In genomic region chr22:35777335-35777975, GRCh38 we compare ENCODE assay signal across 18 cellular contexts. TPM values are rescaled to one million over a fixed set of nuclear protein-coding genes. Genes with fewer than 3 reads are reported as not detected.
DNase-seq lines count a peak whose midpoint lies in the region; ATAC-seq, FAIRE-seq and TF ChIP-seq lines count a peak whose summit lies in the region.
"Had no signal": no experiment of that assay in that cellular context is flagged by ENCODE, and none has a peak within 500 bp of the region (broad histone marks: within the 10 kb centered on the region; RNA-seq: fewer than 3 reads in every experiment).

No MANE protein-coding gene starts in this region.

- DNase-seq in cardiac muscle cell (ENCODE audit: low read depth in 1 of 2, low spot score in 1 of 2) (peak in 1 of 2 donors; percentile 78), left cardiac atrium (no peak), amniotic epithelial cell (ENCODE audit: low read depth) (peak; percentile 82), glomerular endothelial cell (ENCODE audit: extremely low read depth, low read depth, low spot score) (peak; percentile 56), urothelium cell line (ENCODE audit: low spot score) (peak; percentile 30), gastrocnemius medialis (no peak)
- DNase-seq in activated T-cell treated with anti-CD3 and anti-CD28 coated beads, Interleukin-2, amount 50 U/mL, for 72 hours, result no peak
- DNase-seq in stimulated activated CD4-positive, alpha-beta T cell treated with anti-CD3 and anti-CD28 coated beads, Interleukin-4, amount 100 ng/mL, for 24 hours, result no peak
- DNase-seq: 8988T; activated CD4-positive, alpha-beta T cell treated with anti-CD3 and anti-CD28 coated beads for 1 hour; activated gamma-delta T cell; DND-41; hippocampal formation; midbrain; NCI-H1048; retina; tibial artery had no signal

- H3K27me3 Mint-ChIP-seq in activated T-cell treated with anti-CD3 and anti-CD28 coated beads, Interleukin-2, amount 50 U/mL, for 72 hours (ENCODE audit: low read depth), result peaks cover 6% of the 10 kb centered on the region

- intact Hi-C loops in left cardiac atrium (cut with DNase I), result no loop called here
- intact Hi-C loops in gastrocnemius medialis (cut with DNase I; ENCODE audit: low total_unique reads), result no loop called here

- no peak overlapping the region for H3K4me3 Mint-ChIP-seq in activated T-cell treated with anti-CD3 and anti-CD28 coated beads, Interleukin-2, amount 50 U/mL, for 72 hours

- no peaks in the 10 kb centered on the region for H3K4me1 Mint-ChIP-seq in activated T-cell treated with anti-CD3 and anti-CD28 coated beads, Interleukin-2, amount 50 U/mL, for 72 hours (ENCODE audit: low read depth)

- peaks cover 32% of the 10 kb centered on the region for H3K36me3 ChIP-seq in cardiac muscle cell
- H3K36me3 ChIP-seq in gastrocnemius medialis, result no peaks in the 10 kb centered on the region

- H3K36me3 Mint-ChIP-seq in activated T-cell treated with anti-CD3 and anti-CD28 coated beads, Interleukin-2, amount 50 U/mL, for 72 hours (ENCODE audit: insufficient read depth in 2 of 2), result no peaks in the 10 kb centered on the region

- ATAC-seq in left cardiac atrium (no peak), gastrocnemius medialis (no peak)
- no peak for ATAC-seq in activated T-cell treated with anti-CD3 and anti-CD28 coated beads, Interleukin-2, amount 50 U/mL, for 72 hours (replicated peaks in 1 of 2)

- no peak overlapping the region for H3K27ac Mint-ChIP-seq in activated T-cell treated with anti-CD3 and anti-CD28 coated beads, Interleukin-2, amount 50 U/mL, for 72 hours

- peak overlapping the region; percentile 43 for H3K27ac ChIP-seq in cardiac muscle cell
- peak overlapping the region in 2 of 4 donors; percentile 16 to 40 for H3K27ac ChIP-seq in gastrocnemius medialis

- TF ChIP-seq CTCF in cardiac muscle cell (IDR thresholded peaks at IDR 0.05; ENCODE audit: low read depth, low read length) (no peak), gastrocnemius medialis (IDR thresholded peaks at IDR 0.05 in 4 of 5, conservative IDR thresholded peaks at IDR 0.05 in 1 of 5) (no peak)

- peaks cover 20% of the 10 kb centered on the region for H3K4me1 ChIP-seq in cardiac muscle cell (ENCODE audit: low read depth)
- peaks cover 19 to 44% of the 10 kb centered on the region in 2 donors for H3K4me1 ChIP-seq in gastrocnemius medialis

- in situ Hi-C loops in gastrocnemius medialis (cut with MboI; ENCODE audit: low sequenced_read_pairs in 4 of 4), result no loop called here

- no peaks in the 10 kb centered on the region for H3K27me3 ChIP-seq in cardiac muscle cell
- H3K27me3 ChIP-seq in gastrocnemius medialis, result no peaks in the 10 kb centered on the region
- H3K27me3 ChIP-seq: tibial artery had no signal

- no peaks in the 10 kb centered on the region for H3K9me3 Mint-ChIP-seq in activated T-cell treated with anti-CD3 and anti-CD28 coated beads, Interleukin-2, amount 50 U/mL, for 72 hours

- no peak for FAIRE-seq in urothelium cell line (lab: Jason Lieb, UNC)

- H3K4me3 ChIP-seq in cardiac muscle cell (no peak overlapping the region), gastrocnemius medialis (no peak overlapping the region)
- H3K4me3 ChIP-seq: coronary artery, tibial artery had no signal

- TF ChIP-seq POLR2A in gastrocnemius medialis (IDR thresholded peaks at IDR 0.05), result no peak

- H3K9me3 ChIP-seq in cardiac muscle cell (ENCODE audit: low read depth) (no peaks in the 10 kb centered on the region), gastrocnemius medialis (no peaks in the 10 kb centered on the region)
- H3K9me3 ChIP-seq: tibial artery had no signal

RNA-seq across cellular contexts. Expression of gene APOL5, which starts 59.8 kb away (rescaled TPM):
- total RNA-seq in cardiac muscle cell (not detected in 2 replicates), left cardiac atrium (not detected), glomerular endothelial cell (not detected in 2 replicates), gastrocnemius medialis (under 1 TPM in 1 of 4 donors, not detected in 3; 0.29 TPM)
- not detected in 2 replicates for polyA plus RNA-seq in cardiac muscle cell
- total RNA-seq in activated T-cell treated with anti-CD3 and anti-CD28 coated beads, Interleukin-2, amount 50 U/mL, for 72 hours, result not detected

Comparison
In these comparisons a context has a peak if more than half of its experiments do, and no peak if none do; other contexts are left out.
1. DNase-seq: peak in amniotic epithelial cell (single experiment), glomerular endothelial cell (single experiment) and urothelium cell line (single experiment); none in left cardiac atrium (single experiment), activated T-cell treated with anti-CD3 and anti-CD28 coated beads, Interleukin-2, amount 50 U/mL, for 72 hours (0 of 2), stimulated activated CD4-positive, alpha-beta T cell treated with anti-CD3 and anti-CD28 coated beads, Interleukin-4, amount 100 ng/mL, for 24 hours (single experiment) and gastrocnemius medialis (0 of 2).